Comparison of ENCODE assay signal across 14 cellular contexts in genomic region chr9:95750725-95751644, GRCh38.
DNase-seq lines count a peak whose midpoint lies in the region; ATAC-seq and TF ChIP-seq lines count a peak whose summit lies in the region.
"Had no signal": no experiment of that assay in that cellular context is flagged by ENCODE, and none has a peak within 500 bp of the region (broad histone marks: within the 10 kb centered on the region; RNA-seq: fewer than 3 reads in every experiment).

No MANE protein-coding gene starts in this region.

- peak in 2 of 3 donors; percentile 9 to 35 for DNase-seq in CD4-positive, CD25-positive, alpha-beta regulatory T cell
- DNase-seq in DND-41 (peak; percentile 38), T-cell (peak in 14 of 34 experiments; percentile 7 to 41 (median 18)), NCI-H2107 (lab: John Stamatoyannopoulos, UW) (no peak), RKO (ENCODE audit: low spot score) (no peak), GF-D8 (lab: John Stamatoyannopoulos, UW) (no peak)
- peak; percentile 56 for DNase-seq in central memory CD4-positive, alpha-beta T cell
- DNase-seq: EL; hypothalamus; NCI-H1417 treated with DMSO at 0.1 percent for 48 hours; stimulated activated naive CD4-positive, alpha-beta T cell treated with Interleukin-2 at 50 U/mL for 16 hours had no signal

- H2AFZ ChIP-seq in DND-41 (ENCODE audit: low read depth, low read length), result no peak overlapping the region

- no peaks in the 10 kb centered on the region for H3K36me3 Mint-ChIP-seq in CD4-positive, CD25-positive, alpha-beta regulatory T cell
- no peaks in the 10 kb centered on the region for H3K36me3 Mint-ChIP-seq in T-cell

- H3K27me3 Mint-ChIP-seq in CD4-positive, CD25-positive, alpha-beta regulatory T cell, result peaks cover 21% of the 10 kb centered on the region
- peaks cover 7 to 10% of the 10 kb centered on the region in 2 donors for H3K27me3 Mint-ChIP-seq in T-cell

- H3K9me3 Mint-ChIP-seq in CD4-positive, CD25-positive, alpha-beta regulatory T cell, result no peaks in the 10 kb centered on the region
- H3K9me3 Mint-ChIP-seq in T-cell, result no peaks in the 10 kb centered on the region

- no peak overlapping the region for H3K9ac ChIP-seq in DND-41 (ENCODE audit: low read depth, low read length)

- H3K27me3 ChIP-seq in CD4-positive, CD25-positive, alpha-beta regulatory T cell (ENCODE audit: control insufficient read depth, insufficient read depth, low read length), result no peaks in the 10 kb centered on the region
- peaks cover 2% of the 10 kb centered on the region for H3K27me3 ChIP-seq in DND-41 (ENCODE audit: insufficient read depth, low read length, poor library complexity)

- POLR2A ChIA-PET in T-cell (lab: Charles Lee), result no interaction called here

- CTCF ChIA-PET in T-cell (lab: Charles Lee), result no interaction called here

- peak overlapping the region in 1 of 3 donors; percentile 55 for H3K27ac Mint-ChIP-seq in CD4-positive, CD25-positive, alpha-beta regulatory T cell
- H3K27ac Mint-ChIP-seq in T-cell, result no peak overlapping the region

- peak; percentile 53 to 73 for ATAC-seq in CD4-positive, CD25-positive, alpha-beta regulatory T cell (ENCODE audit: low read depth in 2 of 2)
- ATAC-seq in DND-41 (ENCODE audit: insufficient read depth, low read depth) (peak; percentile 93), T-cell (replicated peaks in 1 of 4) (peak; percentile 69 to 95 (median 88)), HG02759 (IDR thresholded peaks at IDR 0.05; ENCODE audit: unreplicated experiment) (no peak)
- ATAC-seq: K562, left lobe of liver had no signal

- peaks cover 6 to 22% (median 9%) of the 10 kb centered on the region in 4 donors for H3K4me1 Mint-ChIP-seq in CD4-positive, CD25-positive, alpha-beta regulatory T cell
- peaks cover 18 to 33% (median 19%) of the 10 kb centered on the region in 3 donors for H3K4me1 Mint-ChIP-seq in T-cell

- H3K4me1 ChIP-seq in CD4-positive, CD25-positive, alpha-beta regulatory T cell (ENCODE audit: control insufficient read depth, insufficient read depth, low read length, poor library complexity, severe bottlenecking), result peaks cover 16% of the 10 kb centered on the region
- H3K4me1 ChIP-seq in DND-41 (ENCODE audit: insufficient read depth, low read length), result peaks cover 10% of the 10 kb centered on the region

- H4K20me1 ChIP-seq in DND-41 (ENCODE audit: insufficient read depth, low read length), result no peaks in the 10 kb centered on the region

- H3K4me3 Mint-ChIP-seq in CD4-positive, CD25-positive, alpha-beta regulatory T cell, result peak overlapping the region in 2 of 4 donors; percentile 22 to 77
- peak overlapping the region; percentile 9 to 79 (median 28) for H3K4me3 Mint-ChIP-seq in T-cell

- H3K27ac ChIP-seq in CD4-positive, CD25-positive, alpha-beta regulatory T cell (ENCODE audit: insufficient read depth, low read length, poor library complexity, severe bottlenecking), result no peak overlapping the region
- no peak overlapping the region for H3K27ac ChIP-seq in DND-41 (ENCODE audit: low read length)

- no peaks in the 10 kb centered on the region for H3K9me3 ChIP-seq in CD4-positive, CD25-positive, alpha-beta regulatory T cell (ENCODE audit: control insufficient read depth in 2 of 2, low read length in 2 of 2)
- no peaks in the 10 kb centered on the region for H3K9me3 ChIP-seq in DND-41 (ENCODE audit: insufficient read depth, low read length, severe bottlenecking)

- H3K36me3 ChIP-seq in CD4-positive, CD25-positive, alpha-beta regulatory T cell (ENCODE audit: control insufficient read depth, insufficient read depth, low read length), result no peaks in the 10 kb centered on the region
- H3K36me3 ChIP-seq in DND-41 (ENCODE audit: insufficient read depth, low read length), result no peaks in the 10 kb centered on the region

- peak overlapping the region; percentile 15 for H3K4me3 ChIP-seq in CD4-positive, CD25-positive, alpha-beta regulatory T cell (ENCODE audit: low read depth, low read length)
- H3K4me3 ChIP-seq in DND-41 (ENCODE audit: low read depth in 1 of 2, low read length in 2 of 2), result no peak overlapping the region
- H3K4me3 ChIP-seq: K562 had no signal

- TF ChIP-seq CTCF in DND-41 (IDR thresholded peaks at IDR 0.05; ENCODE audit: borderline replicate concordance, extremely low read depth, low read length, poor library complexity, severe bottlenecking), result no peak

- no peaks in the 10 kb centered on the region for H3K79me2 ChIP-seq in DND-41 (ENCODE audit: insufficient read depth, low read length)

- no peak overlapping the region for H3K4me2 ChIP-seq in DND-41 (ENCODE audit: insufficient read depth, low read length)

Comparison
In these comparisons a context has a peak if more than half of its experiments do, and no peak if none do; other contexts are left out.
1. DNase-seq: peak in CD4-positive, CD25-positive, alpha-beta regulatory T cell (2 of 3), DND-41 (single experiment) and central memory CD4-positive, alpha-beta T cell (single experiment); none in NCI-H2107 (single experiment), RKO (single experiment) and GF-D8 (single experiment).